ENCODE assay signal across 8 cellular contexts in the genomic region with DNA sequence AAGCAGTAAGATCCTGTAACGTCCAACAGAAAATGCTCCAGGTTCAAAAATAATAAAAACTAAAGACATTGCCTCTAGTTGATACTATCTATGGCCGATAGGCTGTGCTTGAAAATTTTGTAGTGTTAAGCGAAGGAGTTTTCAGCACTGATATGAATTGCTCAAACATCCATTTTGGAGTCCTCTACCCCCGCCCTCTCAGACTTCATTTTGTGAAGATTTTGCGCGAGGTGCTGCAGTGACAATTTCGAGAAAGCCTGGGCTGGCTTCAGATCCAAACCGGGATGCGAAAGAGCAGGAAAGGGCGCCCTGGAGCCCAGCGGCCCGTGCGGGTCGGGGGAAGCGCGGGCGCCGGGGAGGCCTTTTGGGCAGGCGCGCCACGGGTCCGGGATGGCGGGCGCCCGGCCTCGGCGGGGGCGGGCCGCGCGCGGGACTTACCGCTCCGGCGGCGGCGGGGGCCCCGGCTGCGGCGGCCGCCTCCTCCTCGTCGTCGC. TPM values are rescaled to one million over a fixed set of nuclear protein-coding genes. Genes with fewer than 3 reads are reported as not detected.
A peak's percentile ranks its signal among the peaks of the same experiment; 100 is the strongest.
DNase-seq lines count a peak whose midpoint lies in the region; ATAC-seq and TF ChIP-seq lines count a peak whose summit lies in the region.

No MANE protein-coding gene starts in this region.

- H2AFZ ChIP-seq in ACC112 (ENCODE audit: low read length, unreplicated experiment) = peak overlapping the region; percentile 49

- peaks cover 63% of the 10 kb centered on the region for H3K79me2 ChIP-seq in ACC112 (ENCODE audit: control insufficient read depth, insufficient read depth, low read length, unreplicated experiment)

- H3K4me1 ChIP-seq in ACC112 (ENCODE audit: control insufficient read depth, insufficient read depth, low read length, unreplicated experiment) = peaks cover 23% of the 10 kb centered on the region
- H3K4me1 ChIP-seq in muscle layer of duodenum (ENCODE audit: control insufficient read depth in 1 of 2, insufficient read depth in 2 of 2, low read length in 2 of 2) = peaks cover 8 to 33% of the 10 kb centered on the region in 2 donors
- no peaks in the 10 kb centered on the region for H3K4me1 ChIP-seq in thymus (ENCODE audit: control insufficient read depth, insufficient read depth, low read length)

- no peaks in the 10 kb centered on the region for H3K27me3 ChIP-seq in ACC112 (ENCODE audit: insufficient read depth, low read length)
- H3K27me3 ChIP-seq in muscle layer of duodenum (ENCODE audit: low read depth, low read length) = no peaks in the 10 kb centered on the region
- no peaks in the 10 kb centered on the region for H3K27me3 ChIP-seq in thymus (ENCODE audit: control insufficient read depth, insufficient read depth)

- H3K27ac ChIP-seq in ACC112 (ENCODE audit: low read depth, low read length) (peak overlapping the region; percentile 97), muscle layer of duodenum (ENCODE audit: low read length) (peak overlapping the region; percentile 88), thymus (ENCODE audit: low read depth) (peak overlapping the region; percentile 100)

- TF ChIP-seq CTCF in GM12864 (IDR thresholded peaks at IDR 0.05; ENCODE audit: low read depth, low read length, missing control alignments) = peak; percentile 32

- DNase-seq in GM12864 (ENCODE audit: low read depth) (peak; percentile 59), NCI-H1092 treated with DMSO at 0.1 percent for 48 hours (lab: John Stamatoyannopoulos, UW) (peak; percentile 41), UCSD-AML1 (lab: John Stamatoyannopoulos, UW; ENCODE audit: unreplicated experiment) (peak; percentile 76)
- DNase-seq in effector CD8-positive, alpha-beta T cell (lab: John Stamatoyannopoulos, UW) = peak; percentile 54

- H3K4me3 ChIP-seq in ACC112 (ENCODE audit: low read depth, low read length) (peak overlapping the region; percentile 79), GM12864 (ENCODE audit: low read depth, low read length) (peak overlapping the region; percentile 75), muscle layer of duodenum (ENCODE audit: low read depth in 1 of 2, low read length in 2 of 2) (peak overlapping the region; percentile 87 to 93), thymus (ENCODE audit: low read length) (peak overlapping the region; percentile 78)

- peak; percentile 20 for ATAC-seq in HG02610 (IDR thresholded peaks at IDR 0.05; ENCODE audit: unreplicated experiment)

- WGBS in thymus = under 1% methylated on average over 44 of the region's 44 CpGs

- peaks cover 17% of the 10 kb centered on the region for H3K36me3 ChIP-seq in ACC112 (ENCODE audit: insufficient read depth, low read length)
- H3K36me3 ChIP-seq in muscle layer of duodenum (ENCODE audit: control insufficient read depth in 1 of 2, insufficient read depth in 2 of 2, low read length in 2 of 2) = peaks cover 0 to 5% of the 10 kb centered on the region in 2 donors
- H3K36me3 ChIP-seq in thymus (ENCODE audit: control insufficient read depth, insufficient read depth) = no peaks in the 10 kb centered on the region

- H3K9me3 ChIP-seq in muscle layer of duodenum (ENCODE audit: control insufficient read depth in 1 of 2, low read length in 2 of 2) = peaks cover 0 to 5% of the 10 kb centered on the region in 2 donors
- no peaks in the 10 kb centered on the region for H3K9me3 ChIP-seq in thymus (ENCODE audit: control insufficient read depth)

RNA-seq across cellular contexts. Expression of a gene that starts 1.8 kb away (rescaled TPM):
- 43.7 TPM for polyA plus RNA-seq in thymus

Comparison
In these comparisons a context has a peak if more than half of its experiments do, and no peak if none do; other contexts are left out.
1. Peak in every context shown above with its lines: DNase-seq, ATAC-seq, H3K4me3 ChIP-seq and H3K27ac ChIP-seq.